1 cellular context compared by ENCODE assay signal in the genomic region with DNA sequence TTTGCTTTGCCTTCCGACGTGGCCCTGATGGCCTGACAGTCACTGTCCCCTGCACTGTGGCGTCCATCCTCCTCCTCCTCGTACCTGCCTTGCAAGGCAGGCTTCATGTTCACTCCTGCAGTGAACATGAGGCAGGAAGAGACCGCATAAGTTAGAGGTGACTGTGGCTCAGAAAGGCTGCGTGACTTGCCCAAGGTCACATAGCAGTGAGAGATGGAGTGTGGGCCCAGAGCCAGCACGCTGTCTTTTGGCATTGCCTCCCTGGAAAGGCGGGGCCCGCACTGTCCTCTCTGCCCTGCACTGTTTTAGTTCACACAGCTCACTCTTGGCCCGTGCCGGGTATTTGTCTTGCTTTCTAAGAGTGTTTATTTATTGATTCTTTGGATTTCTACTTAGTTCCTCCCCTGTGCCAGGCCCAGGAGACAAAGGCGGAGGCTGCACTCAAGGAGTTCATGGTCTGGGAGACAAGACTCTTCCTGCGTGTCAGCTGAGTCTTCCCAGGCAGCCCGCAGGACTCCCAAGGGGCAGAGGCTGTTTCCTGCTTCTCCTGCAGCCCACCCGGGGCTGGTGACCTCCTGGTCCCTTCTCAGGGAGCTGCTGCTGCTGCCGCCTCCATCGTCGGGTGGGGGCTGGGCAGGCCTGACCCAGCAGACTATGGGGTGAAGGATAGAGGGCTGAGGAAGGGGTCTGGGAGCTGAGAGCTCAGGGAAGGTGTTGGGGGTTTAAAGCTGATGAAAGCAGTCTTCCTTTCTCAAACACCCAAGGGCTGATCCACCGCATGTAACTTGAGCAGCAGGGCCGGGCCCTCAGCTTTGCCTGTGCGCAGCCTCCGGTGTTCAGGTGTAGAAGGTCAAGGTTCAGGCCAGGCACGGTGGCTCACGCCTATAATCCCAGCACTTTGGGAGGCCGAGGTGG.
A peak's percentile ranks its signal among the peaks of the same experiment; 100 is the strongest.
TF ChIP-seq lines count a peak whose summit lies in the region.

No MANE protein-coding gene starts in this region.

TF ChIP-seq in HepG2, 621 proteins besides CTCF, POLR2A, EP300 and RAD21 (continued from another document and continues in another):
- TF ChIP-seq SAP130 (CRISPR knock-in tag; IDR thresholded peaks at IDR 0.05; ENCODE audit: low read depth): peak; percentile 55
- peak; percentile 44; the same call in 1 of the 2 replicates for TF ChIP-seq TGIF2 (CRISPR knock-in tag; IDR thresholded peaks at IDR 0.05)
- TF ChIP-seq ZNF317 (CRISPR knock-in tag; IDR thresholded peaks at IDR 0.05): no peak
- peak; percentile 11; the same call in 1 of the 2 replicates for TF ChIP-seq ZNF746 (CRISPR knock-in tag; IDR thresholded peaks at IDR 0.05)
- TF ChIP-seq, protein P1, sequence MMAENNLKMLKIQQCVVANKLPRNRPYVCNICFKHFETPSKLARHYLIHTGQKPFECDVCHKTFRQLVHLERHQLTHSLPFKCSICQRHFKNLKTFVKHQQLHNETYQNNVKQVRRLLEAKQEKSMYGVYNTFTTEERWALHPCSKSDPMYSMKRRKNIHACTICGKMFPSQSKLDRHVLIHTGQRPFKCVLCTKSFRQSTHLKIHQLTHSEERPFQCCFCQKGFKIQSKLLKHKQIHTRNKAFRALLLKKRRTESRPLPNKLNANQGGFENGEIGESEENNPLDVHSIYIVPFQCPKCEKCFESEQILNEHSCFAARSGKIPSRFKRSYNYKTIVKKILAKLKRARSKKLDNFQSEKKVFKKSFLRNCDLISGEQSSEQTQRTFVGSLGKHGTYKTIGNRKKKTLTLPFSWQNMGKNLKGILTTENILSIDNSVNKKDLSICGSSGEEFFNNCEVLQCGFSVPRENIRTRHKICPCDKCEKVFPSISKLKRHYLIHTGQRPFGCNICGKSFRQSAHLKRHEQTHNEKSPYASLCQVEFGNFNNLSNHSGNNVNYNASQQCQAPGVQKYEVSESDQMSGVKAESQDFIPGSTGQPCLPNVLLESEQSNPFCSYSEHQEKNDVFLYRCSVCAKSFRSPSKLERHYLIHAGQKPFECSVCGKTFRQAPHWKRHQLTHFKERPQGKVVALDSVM (CRISPR knock-in tag; IDR thresholded peaks at IDR 0.05): peak; percentile 64
- no peak for TF ChIP-seq ZNF614 (CRISPR knock-in tag; IDR thresholded peaks at IDR 0.05; ENCODE audit: borderline replicate concordance)
- TF ChIP-seq KAT7 (CRISPR knock-in tag; IDR thresholded peaks at IDR 0.05; ENCODE audit: borderline replicate concordance): 0 out of 2 replicates have a peak, but pooled peaks have one; percentile 51
- TF ChIP-seq HNF4A (CRISPR knock-in tag; IDR thresholded peaks at IDR 0.05): peak; percentile 91
- TF ChIP-seq ZNF30 (CRISPR knock-in tag; IDR thresholded peaks at IDR 0.05): 0 out of 2 replicates have a peak, but pooled peaks have one; percentile 10
- TF ChIP-seq, protein P2, sequence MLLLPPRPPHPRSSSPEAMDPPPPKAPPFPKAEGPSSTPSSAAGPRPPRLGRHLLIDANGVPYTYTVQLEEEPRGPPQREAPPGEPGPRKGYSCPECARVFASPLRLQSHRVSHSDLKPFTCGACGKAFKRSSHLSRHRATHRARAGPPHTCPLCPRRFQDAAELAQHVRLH (CRISPR knock-in tag; IDR thresholded peaks at IDR 0.05; ENCODE audit: borderline replicate concordance, low read depth): 0 out of 2 replicates have a peak, but pooled peaks have one; percentile 33
- TF ChIP-seq, protein P3, sequence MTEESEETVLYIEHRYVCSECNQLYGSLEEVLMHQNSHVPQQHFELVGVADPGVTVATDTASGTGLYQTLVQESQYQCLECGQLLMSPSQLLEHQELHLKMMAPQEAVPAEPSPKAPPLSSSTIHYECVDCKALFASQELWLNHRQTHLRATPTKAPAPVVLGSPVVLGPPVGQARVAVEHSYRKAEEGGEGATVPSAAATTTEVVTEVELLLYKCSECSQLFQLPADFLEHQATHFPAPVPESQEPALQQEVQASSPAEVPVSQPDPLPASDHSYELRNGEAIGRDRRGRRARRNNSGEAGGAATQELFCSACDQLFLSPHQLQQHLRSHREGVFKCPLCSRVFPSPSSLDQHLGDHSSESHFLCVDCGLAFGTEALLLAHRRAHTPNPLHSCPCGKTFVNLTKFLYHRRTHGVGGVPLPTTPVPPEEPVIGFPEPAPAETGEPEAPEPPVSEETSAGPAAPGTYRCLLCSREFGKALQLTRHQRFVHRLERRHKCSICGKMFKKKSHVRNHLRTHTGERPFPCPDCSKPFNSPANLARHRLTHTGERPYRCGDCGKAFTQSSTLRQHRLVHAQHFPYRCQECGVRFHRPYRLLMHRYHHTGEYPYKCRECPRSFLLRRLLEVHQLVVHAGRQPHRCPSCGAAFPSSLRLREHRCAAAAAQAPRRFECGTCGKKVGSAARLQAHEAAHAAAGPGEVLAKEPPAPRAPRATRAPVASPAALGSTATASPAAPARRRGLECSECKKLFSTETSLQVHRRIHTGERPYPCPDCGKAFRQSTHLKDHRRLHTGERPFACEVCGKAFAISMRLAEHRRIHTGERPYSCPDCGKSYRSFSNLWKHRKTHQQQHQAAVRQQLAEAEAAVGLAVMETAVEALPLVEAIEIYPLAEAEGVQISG (CRISPR knock-in tag; IDR thresholded peaks at IDR 0.05): peak; percentile 31; the same call in 1 of the 2 replicates
- peak; percentile 24; the same call in 1 of the 2 replicates for TF ChIP-seq SALL2 (CRISPR knock-in tag; IDR thresholded peaks at IDR 0.05)
- peak; percentile 52; the same call in 1 of the 2 replicates for TF ChIP-seq RFXAP (CRISPR knock-in tag; IDR thresholded peaks at IDR 0.05; ENCODE audit: borderline replicate concordance)
- TF ChIP-seq ZNF446 (CRISPR knock-in tag; IDR thresholded peaks at IDR 0.05): 0 out of 2 replicates have a peak, but pooled peaks have one; percentile 48
- TF ChIP-seq, protein P4, sequence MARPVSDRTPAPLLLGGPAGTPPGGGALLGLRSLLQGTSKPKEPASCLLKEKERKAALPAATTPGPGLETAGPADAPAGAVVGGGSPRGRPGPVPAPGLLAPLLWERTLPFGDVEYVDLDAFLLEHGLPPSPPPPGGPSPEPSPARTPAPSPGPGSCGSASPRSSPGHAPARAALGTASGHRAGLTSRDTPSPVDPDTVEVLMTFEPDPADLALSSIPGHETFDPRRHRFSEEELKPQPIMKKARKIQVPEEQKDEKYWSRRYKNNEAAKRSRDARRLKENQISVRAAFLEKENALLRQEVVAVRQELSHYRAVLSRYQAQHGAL (CRISPR knock-in tag; IDR thresholded peaks at IDR 0.05; ENCODE audit: not compliant biosample characterization): no peak
- TF ChIP-seq SMAD9 (CRISPR knock-in tag; IDR thresholded peaks at IDR 0.05): 0 out of 2 replicates have a peak, but pooled peaks have one; percentile 43
- peak; percentile 33; the same call in 1 of the 2 replicates for TF ChIP-seq ZMYM4 (CRISPR knock-in tag; IDR thresholded peaks at IDR 0.05)
- TF ChIP-seq BRCA1 (CRISPR knock-in tag; IDR thresholded peaks at IDR 0.05): peak; percentile 70
- TF ChIP-seq PHF20 (CRISPR knock-in tag; IDR thresholded peaks at IDR 0.05): 0 out of 2 replicates have a peak, but pooled peaks have one; percentile 44
- TF ChIP-seq, protein P5, sequence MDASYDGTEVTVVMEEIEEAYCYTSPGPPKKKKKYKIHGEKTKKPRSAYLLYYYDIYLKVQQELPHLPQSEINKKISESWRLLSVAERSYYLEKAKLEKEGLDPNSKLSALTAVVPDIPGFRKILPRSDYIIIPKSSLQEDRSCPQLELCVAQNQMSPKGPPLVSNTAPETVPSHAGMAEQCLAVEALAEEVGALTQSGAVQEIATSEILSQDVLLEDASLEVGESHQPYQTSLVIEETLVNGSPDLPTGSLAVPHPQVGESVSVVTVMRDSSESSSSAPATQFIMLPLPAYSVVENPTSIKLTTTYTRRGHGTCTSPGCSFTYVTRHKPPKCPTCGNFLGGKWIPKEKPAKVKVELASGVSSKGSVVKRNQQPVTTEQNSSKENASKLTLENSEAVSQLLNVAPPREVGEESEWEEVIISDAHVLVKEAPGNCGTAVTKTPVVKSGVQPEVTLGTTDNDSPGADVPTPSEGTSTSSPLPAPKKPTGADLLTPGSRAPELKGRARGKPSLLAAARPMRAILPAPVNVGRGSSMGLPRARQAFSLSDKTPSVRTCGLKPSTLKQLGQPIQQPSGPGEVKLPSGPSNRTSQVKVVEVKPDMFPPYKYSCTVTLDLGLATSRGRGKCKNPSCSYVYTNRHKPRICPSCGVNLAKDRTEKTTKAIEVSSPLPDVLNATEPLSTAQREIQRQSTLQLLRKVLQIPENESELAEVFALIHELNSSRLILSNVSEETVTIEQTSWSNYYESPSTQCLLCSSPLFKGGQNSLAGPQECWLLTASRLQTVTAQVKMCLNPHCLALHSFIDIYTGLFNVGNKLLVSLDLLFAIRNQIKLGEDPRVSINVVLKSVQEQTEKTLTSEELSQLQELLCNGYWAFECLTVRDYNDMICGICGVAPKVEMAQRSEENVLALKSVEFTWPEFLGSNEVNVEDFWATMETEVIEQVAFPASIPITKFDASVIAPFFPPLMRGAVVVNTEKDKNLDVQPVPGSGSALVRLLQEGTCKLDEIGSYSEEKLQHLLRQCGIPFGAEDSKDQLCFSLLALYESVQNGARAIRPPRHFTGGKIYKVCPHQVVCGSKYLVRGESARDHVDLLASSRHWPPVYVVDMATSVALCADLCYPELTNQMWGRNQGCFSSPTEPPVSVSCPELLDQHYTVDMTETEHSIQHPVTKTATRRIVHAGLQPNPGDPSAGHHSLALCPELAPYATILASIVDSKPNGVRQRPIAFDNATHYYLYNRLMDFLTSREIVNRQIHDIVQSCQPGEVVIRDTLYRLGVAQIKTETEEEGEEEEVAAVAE (CRISPR knock-in tag; IDR thresholded peaks at IDR 0.05; ENCODE audit: borderline replicate concordance): peak; percentile 45; the same call in 1 of the 2 replicates
- TF ChIP-seq ZNF747 (CRISPR knock-in tag; IDR thresholded peaks at IDR 0.05; ENCODE audit: borderline replicate concordance): 0 out of 2 replicates have a peak, but pooled peaks have one; percentile 28
- TF ChIP-seq ZNF253 (CRISPR knock-in tag; IDR thresholded peaks at IDR 0.05; ENCODE audit: borderline replicate concordance): no peak
- TF ChIP-seq ZNF543 (CRISPR knock-in tag; IDR thresholded peaks at IDR 0.05): peak; percentile 84
- TF ChIP-seq ZNF713 (CRISPR knock-in tag; IDR thresholded peaks at IDR 0.05): 0 out of 2 replicates have a peak, but pooled peaks have one; percentile 28
- TF ChIP-seq, protein P6, sequence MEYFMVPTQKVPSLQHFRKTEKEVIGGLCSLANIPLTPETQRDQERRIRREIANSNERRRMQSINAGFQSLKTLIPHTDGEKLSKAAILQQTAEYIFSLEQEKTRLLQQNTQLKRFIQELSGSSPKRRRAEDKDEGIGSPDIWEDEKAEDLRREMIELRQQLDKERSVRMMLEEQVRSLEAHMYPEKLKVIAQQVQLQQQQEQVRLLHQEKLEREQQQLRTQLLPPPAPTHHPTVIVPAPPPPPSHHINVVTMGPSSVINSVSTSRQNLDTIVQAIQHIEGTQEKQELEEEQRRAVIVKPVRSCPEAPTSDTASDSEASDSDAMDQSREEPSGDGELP (IDR thresholded peaks at IDR 0.05; ENCODE audit: borderline replicate concordance, low read depth): peak; percentile 78; the same call in 1 of the 2 replicates
- peak; percentile 59 for TF ChIP-seq THAP11 (CRISPR knock-in tag; IDR thresholded peaks at IDR 0.05)
- TF ChIP-seq ZNF776 (CRISPR knock-in tag; IDR thresholded peaks at IDR 0.05): 0 out of 2 replicates have a peak, but pooled peaks have one; percentile 13
- peak; percentile 42 for TF ChIP-seq PTBP1 (IDR thresholded peaks at IDR 0.05; ENCODE audit: low read depth, low read length, poor library complexity, severe bottlenecking)
- TF ChIP-seq, protein P7, sequence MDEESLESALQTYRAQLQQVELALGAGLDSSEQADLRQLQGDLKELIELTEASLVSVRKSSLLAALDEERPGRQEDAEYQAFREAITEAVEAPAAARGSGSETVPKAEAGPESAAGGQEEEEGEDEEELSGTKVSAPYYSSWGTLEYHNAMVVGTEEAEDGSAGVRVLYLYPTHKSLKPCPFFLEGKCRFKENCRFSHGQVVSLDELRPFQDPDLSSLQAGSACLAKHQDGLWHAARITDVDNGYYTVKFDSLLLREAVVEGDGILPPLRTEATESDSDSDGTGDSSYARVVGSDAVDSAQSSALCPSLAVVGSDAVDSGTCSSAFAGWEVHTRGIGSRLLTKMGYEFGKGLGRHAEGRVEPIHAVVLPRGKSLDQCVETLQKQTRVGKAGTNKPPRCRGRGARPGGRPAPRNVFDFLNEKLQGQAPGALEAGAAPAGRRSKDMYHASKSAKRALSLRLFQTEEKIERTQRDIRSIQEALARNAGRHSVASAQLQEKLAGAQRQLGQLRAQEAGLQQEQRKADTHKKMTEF (CRISPR knock-in tag; IDR thresholded peaks at IDR 0.05): peak; percentile 62
- TF ChIP-seq RXRA (CRISPR knock-in tag; IDR thresholded peaks at IDR 0.05): peak; percentile 39; the same call in 1 of the 2 replicates
- peak; percentile 26; the same call in 1 of the 2 replicates for TF ChIP-seq HMG20A (CRISPR knock-in tag; IDR thresholded peaks at IDR 0.05; ENCODE audit: borderline replicate concordance)
- no peak for TF ChIP-seq ARNT (IDR thresholded peaks at IDR 0.05)
- TF ChIP-seq ZNF501 (CRISPR knock-in tag; IDR thresholded peaks at IDR 0.05): peak; percentile 70
- TF ChIP-seq, protein P8, sequence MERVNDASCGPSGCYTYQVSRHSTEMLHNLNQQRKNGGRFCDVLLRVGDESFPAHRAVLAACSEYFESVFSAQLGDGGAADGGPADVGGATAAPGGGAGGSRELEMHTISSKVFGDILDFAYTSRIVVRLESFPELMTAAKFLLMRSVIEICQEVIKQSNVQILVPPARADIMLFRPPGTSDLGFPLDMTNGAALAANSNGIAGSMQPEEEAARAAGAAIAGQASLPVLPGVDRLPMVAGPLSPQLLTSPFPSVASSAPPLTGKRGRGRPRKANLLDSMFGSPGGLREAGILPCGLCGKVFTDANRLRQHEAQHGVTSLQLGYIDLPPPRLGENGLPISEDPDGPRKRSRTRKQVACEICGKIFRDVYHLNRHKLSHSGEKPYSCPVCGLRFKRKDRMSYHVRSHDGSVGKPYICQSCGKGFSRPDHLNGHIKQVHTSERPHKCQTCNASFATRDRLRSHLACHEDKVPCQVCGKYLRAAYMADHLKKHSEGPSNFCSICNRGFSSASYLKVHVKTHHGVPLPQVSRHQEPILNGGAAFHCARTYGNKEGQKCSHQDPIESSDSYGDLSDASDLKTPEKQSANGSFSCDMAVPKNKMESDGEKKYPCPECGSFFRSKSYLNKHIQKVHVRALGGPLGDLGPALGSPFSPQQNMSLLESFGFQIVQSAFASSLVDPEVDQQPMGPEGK (CRISPR knock-in tag; IDR thresholded peaks at IDR 0.05): peak; percentile 50
- TF ChIP-seq KLF16 (CRISPR knock-in tag; IDR thresholded peaks at IDR 0.05): no peak
- TF ChIP-seq ZNF562 (CRISPR knock-in tag; IDR thresholded peaks at IDR 0.05; ENCODE audit: borderline replicate concordance): no peak
- peak; percentile 47 for TF ChIP-seq TEAD3 (CRISPR knock-in tag; optimal IDR thresholded peaks at IDR 0.05; ENCODE audit: borderline replicate concordance)
- peak; percentile 95 for TF ChIP-seq ZMYM3 (CRISPR knock-in tag; IDR thresholded peaks at IDR 0.05)
- TF ChIP-seq, protein P9, sequence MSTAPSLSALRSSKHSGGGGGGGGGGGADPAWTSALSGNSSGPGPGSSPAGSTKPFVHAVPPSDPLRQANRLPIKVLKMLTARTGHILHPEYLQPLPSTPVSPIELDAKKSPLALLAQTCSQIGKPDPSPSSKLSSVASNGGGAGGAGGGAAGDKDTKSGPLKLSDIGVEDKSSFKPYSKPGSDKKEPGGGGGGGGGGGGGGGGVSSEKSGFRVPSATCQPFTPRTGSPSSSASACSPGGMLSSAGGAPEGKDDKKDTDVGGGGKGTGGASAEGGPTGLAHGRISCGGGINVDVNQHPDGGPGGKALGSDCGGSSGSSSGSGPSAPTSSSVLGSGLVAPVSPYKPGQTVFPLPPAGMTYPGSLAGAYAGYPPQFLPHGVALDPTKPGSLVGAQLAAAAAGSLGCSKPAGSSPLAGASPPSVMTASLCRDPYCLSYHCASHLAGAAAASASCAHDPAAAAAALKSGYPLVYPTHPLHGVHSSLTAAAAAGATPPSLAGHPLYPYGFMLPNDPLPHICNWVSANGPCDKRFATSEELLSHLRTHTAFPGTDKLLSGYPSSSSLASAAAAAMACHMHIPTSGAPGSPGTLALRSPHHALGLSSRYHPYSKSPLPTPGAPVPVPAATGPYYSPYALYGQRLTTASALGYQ (CRISPR knock-in tag; IDR thresholded peaks at IDR 0.05): 0 out of 2 replicates have a peak, but pooled peaks have one; percentile 28
